In the genomic region with DNA sequence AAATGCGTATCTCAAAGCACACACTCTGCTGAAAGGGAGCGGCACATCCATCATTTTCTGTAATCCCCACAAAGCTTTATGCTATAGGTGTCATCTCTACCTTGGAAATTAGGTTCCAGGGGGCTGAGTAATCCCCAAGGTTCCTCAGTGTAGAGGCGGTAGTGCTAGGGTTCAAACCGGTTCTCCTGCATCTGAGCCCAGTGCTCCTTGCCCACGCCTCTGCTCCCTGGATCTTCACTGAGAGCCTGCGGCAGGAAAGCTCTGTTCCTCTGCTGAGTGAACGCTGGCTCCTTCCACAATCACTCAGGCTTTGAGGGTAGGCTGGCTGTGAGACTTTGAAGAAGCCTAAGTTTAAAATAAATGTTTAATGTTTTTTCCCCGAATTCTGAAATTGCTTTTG, we compare ENCODE assay signal across 16 cellular contexts. TPM values are rescaled to one million over a fixed set of nuclear protein-coding genes. Genes with fewer than 3 reads are reported as not detected.
DNase-seq lines count a peak whose midpoint lies in the region; ATAC-seq and TF ChIP-seq lines count a peak whose summit lies in the region.
"Had no signal": no experiment of that assay in that cellular context is flagged by ENCODE, and none has a peak within 500 bp of the region (broad histone marks: within the 10 kb centered on the region; RNA-seq: fewer than 3 reads in every experiment).

No MANE protein-coding gene starts in this region.

- H3K18ac ChIP-seq in mesenchymal stem cell (ENCODE audit: low read depth in 1 of 2, low read length in 2 of 2) = no peak overlapping the region

- H2BK120ac ChIP-seq in mesenchymal stem cell (ENCODE audit: low read depth, low read length) = no peak overlapping the region

- H3K27me3 Mint-ChIP-seq in WTC11 (ENCODE audit: low read depth) (no peaks in the 10 kb centered on the region), mesothelial cell of epicardium (ENCODE audit: low read depth) (no peaks in the 10 kb centered on the region)
- peaks cover 23 to 24% of the 10 kb centered on the region in 2 donors for H3K27me3 Mint-ChIP-seq in natural killer cell treated with Interleukin-12 subunit alpha and Interleukin-12 subunit beta and Interleukin-15 and Interleukin-18, amount 100 ng/mL, for 72 hours

- H3K23ac ChIP-seq in mesenchymal stem cell (ENCODE audit: low read length in 2 of 2) = no peak overlapping the region

- no peak overlapping the region for H2BK15ac ChIP-seq in mesenchymal stem cell (ENCODE audit: low read depth, poor library complexity, severe bottlenecking)

- 53 to 75% methylated on average over 8 of the region's 8 CpGs for WGBS in esophagus, 2 donors
- 77% methylated on average over 8 of the region's 8 CpGs for WGBS in mesenchymal stem cell

- H3K27ac Mint-ChIP-seq in WTC11 = peak overlapping the region; percentile 83
- H3K27ac Mint-ChIP-seq in mesothelial cell of epicardium = peak overlapping the region; percentile 83
- H3K27ac Mint-ChIP-seq in natural killer cell treated with Interleukin-12 subunit alpha and Interleukin-12 subunit beta and Interleukin-15 and Interleukin-18, amount 100 ng/mL, for 72 hours = no peak overlapping the region

- CTCF ChIA-PET in WTC11 (lab: Charles Lee) = interaction anchor here (0.7 to 1.3 kb wide), 5 partner anchors 17 to 180 kb away, joined by 3 to 7 read pairs (median 4); no protein-coding TSS in a partner anchor

- ATAC-seq in WTC11 (no peak), HG03432 (IDR thresholded peaks at IDR 0.05; ENCODE audit: unreplicated experiment) (no peak), HG02973 (IDR thresholded peaks at IDR 0.05; ENCODE audit: unreplicated experiment) (no peak)
- no peak for ATAC-seq in natural killer cell treated with Interleukin-12 subunit alpha and Interleukin-12 subunit beta and Interleukin-15 and Interleukin-18, amount 100 ng/mL, for 72 hours

- POLR2A ChIA-PET in WTC11 (lab: Charles Lee) = interaction anchor here (0.5 kb wide), 1 partner anchor 132 kb away, joined by 4 read pairs; no protein-coding TSS in a partner anchor

- H3K4me2 ChIP-seq in mesenchymal stem cell (ENCODE audit: low read length, poor library complexity, severe bottlenecking) = no peak overlapping the region

- H2AK5ac ChIP-seq in mesenchymal stem cell (ENCODE audit: low read length, severe bottlenecking) = no peak overlapping the region

- no peak overlapping the region for H4K91ac ChIP-seq in mesenchymal stem cell (ENCODE audit: low read length)

- H3K9me3 Mint-ChIP-seq in WTC11 = peaks cover 10% of the 10 kb centered on the region
- peaks cover 9% of the 10 kb centered on the region for H3K9me3 Mint-ChIP-seq in mesothelial cell of epicardium
- H3K9me3 Mint-ChIP-seq in natural killer cell treated with Interleukin-12 subunit alpha and Interleukin-12 subunit beta and Interleukin-15 and Interleukin-18, amount 100 ng/mL, for 72 hours = no peaks in the 10 kb centered on the region

- H3K27ac ChIP-seq in esophagus (ENCODE audit: low read depth in 2 of 2, low read length in 1 of 2) = peak overlapping the region; percentile 88 to 89
- no peak overlapping the region for H3K27ac ChIP-seq in mesenchymal stem cell (ENCODE audit: low read length, poor library complexity, severe bottlenecking)

- TF ChIP-seq CTCF in WTC11 (IDR thresholded peaks at IDR 0.05) (no peak), mesothelial cell of epicardium (IDR thresholded peaks at IDR 0.05; ENCODE audit: unreplicated experiment) (no peak)

- H3K79me1 ChIP-seq in mesenchymal stem cell (replicated peaks; ENCODE audit: low read length, poor library complexity, severe bottlenecking) = no peaks in the 10 kb centered on the region

- H3K4me1 ChIP-seq in esophagus (ENCODE audit: control insufficient read depth in 2 of 2, insufficient read depth in 2 of 2, low read length in 1 of 2) (peaks cover 4 to 14% of the 10 kb centered on the region in 2 donors), mesenchymal stem cell (ENCODE audit: control insufficient read depth, insufficient read depth, low read depth, low read length) (peaks cover 2% of the 10 kb centered on the region)

- H3K4me3 Mint-ChIP-seq in WTC11 = no peak overlapping the region
- no peak overlapping the region for H3K4me3 Mint-ChIP-seq in mesothelial cell of epicardium
- no peak overlapping the region for H3K4me3 Mint-ChIP-seq in natural killer cell treated with Interleukin-12 subunit alpha and Interleukin-12 subunit beta and Interleukin-15 and Interleukin-18, amount 100 ng/mL, for 72 hours

- no peak overlapping the region for H3K4ac ChIP-seq in mesenchymal stem cell (ENCODE audit: low read depth in 1 of 2, low read length in 2 of 2)

- H3K9me3 ChIP-seq in esophagus (ENCODE audit: control insufficient read depth in 2 of 2, insufficient read depth in 1 of 2, low read depth in 1 of 2, low read length in 1 of 2) (no peaks in the 10 kb centered on the region), mesenchymal stem cell (ENCODE audit: control insufficient read depth, low read length) (no peaks in the 10 kb centered on the region)

- DNase-seq in WTC11 (ENCODE audit: low spot score) (no peak), mesothelial cell of epicardium (ENCODE audit: low spot score in 2 of 2, unreplicated experiment in 2 of 2) (no peak), mesenchymal stem cell (no peak)
- no peak for DNase-seq in natural killer cell treated with Interleukin-12 subunit alpha and Interleukin-12 subunit beta and Interleukin-15 and Interleukin-18, amount 100 ng/mL, for 72 hours (ENCODE audit: low spot score)
- DNase-seq: H7; IMR-90; Karpas-422; MM.1S; NCI-H1105; NCI-H1694 treated with DMSO at 0.1 percent for 48 hours; NCI-H526 treated with DMSO at 0.1 percent for 48 hours; NK-92 treated with Interleukin-12 subunit alpha and Interleukin-12 subunit beta, amount 100 ng/mL, for 24 hours had no signal

- no peak overlapping the region for H2BK5ac ChIP-seq in mesenchymal stem cell (ENCODE audit: low read depth, low read length, poor library complexity, severe bottlenecking)

- no peak overlapping the region for H2AFZ ChIP-seq in mesenchymal stem cell (ENCODE audit: low read depth, low read length)

- H3K9ac ChIP-seq in mesenchymal stem cell (ENCODE audit: low read length) = no peak overlapping the region

- H3K4me1 Mint-ChIP-seq in WTC11 (peaks cover 73% of the 10 kb centered on the region), mesothelial cell of epicardium (peaks cover 41% of the 10 kb centered on the region)
- no peaks in the 10 kb centered on the region for H3K4me1 Mint-ChIP-seq in natural killer cell treated with Interleukin-12 subunit alpha and Interleukin-12 subunit beta and Interleukin-15 and Interleukin-18, amount 100 ng/mL, for 72 hours (ENCODE audit: low read depth in 2 of 2)

- no peaks in the 10 kb centered on the region for H3K27me3 ChIP-seq in esophagus (ENCODE audit: control insufficient read depth in 1 of 2, insufficient read depth in 2 of 2, low read length in 2 of 2)
- peaks cover 0 to 15% of the 10 kb centered on the region in 2 experiments for H3K27me3 ChIP-seq in mesenchymal stem cell (ENCODE audit: control insufficient read depth in 1 of 2, insufficient read depth in 1 of 2, low read length in 2 of 2)

- H3K36me3 Mint-ChIP-seq in WTC11 (peaks cover 26% of the 10 kb centered on the region), mesothelial cell of epicardium (peaks cover 11% of the 10 kb centered on the region)
- H3K36me3 Mint-ChIP-seq in natural killer cell treated with Interleukin-12 subunit alpha and Interleukin-12 subunit beta and Interleukin-15 and Interleukin-18, amount 100 ng/mL, for 72 hours = no peaks in the 10 kb centered on the region

- H3K36me3 ChIP-seq in esophagus (ENCODE audit: control insufficient read depth in 2 of 2, insufficient read depth in 2 of 2, low read length in 1 of 2) = no peaks in the 10 kb centered on the region
- H3K36me3 ChIP-seq in mesenchymal stem cell (ENCODE audit: control insufficient read depth in 1 of 2, insufficient read depth in 2 of 2, low read depth in 1 of 2, low read length in 2 of 2) = peaks cover 0 to 27% of the 10 kb centered on the region in 2 experiments

- H3K4me3 ChIP-seq in esophagus (ENCODE audit: low read depth in 1 of 2, low read length in 2 of 2) (no peak overlapping the region), mesenchymal stem cell (ENCODE audit: insufficient read depth in 1 of 2, low read depth in 1 of 2, low read length in 2 of 2) (no peak overlapping the region)

- H2BK12ac ChIP-seq in mesenchymal stem cell (ENCODE audit: low read length in 2 of 2) = no peak overlapping the region

- H4K8ac ChIP-seq in mesenchymal stem cell (ENCODE audit: low read length) = no peak overlapping the region

- H3K14ac ChIP-seq in mesenchymal stem cell (ENCODE audit: low read length in 2 of 2) = no peak overlapping the region

TF ChIP-seq in WTC11, 78 proteins besides CTCF, POLR2A, EP300 and RAD21 (continues in another document):
- TF ChIP-seq JAZF1 (CRISPR knock-in tag; IDR thresholded peaks at IDR 0.05) (no peak), SP1 (CRISPR knock-in tag; conservative IDR thresholded peaks at IDR 0.05) (no peak), ZNF671 (CRISPR knock-in tag; IDR thresholded peaks at IDR 0.05) (no peak)
- TF ChIP-seq, protein P1, sequence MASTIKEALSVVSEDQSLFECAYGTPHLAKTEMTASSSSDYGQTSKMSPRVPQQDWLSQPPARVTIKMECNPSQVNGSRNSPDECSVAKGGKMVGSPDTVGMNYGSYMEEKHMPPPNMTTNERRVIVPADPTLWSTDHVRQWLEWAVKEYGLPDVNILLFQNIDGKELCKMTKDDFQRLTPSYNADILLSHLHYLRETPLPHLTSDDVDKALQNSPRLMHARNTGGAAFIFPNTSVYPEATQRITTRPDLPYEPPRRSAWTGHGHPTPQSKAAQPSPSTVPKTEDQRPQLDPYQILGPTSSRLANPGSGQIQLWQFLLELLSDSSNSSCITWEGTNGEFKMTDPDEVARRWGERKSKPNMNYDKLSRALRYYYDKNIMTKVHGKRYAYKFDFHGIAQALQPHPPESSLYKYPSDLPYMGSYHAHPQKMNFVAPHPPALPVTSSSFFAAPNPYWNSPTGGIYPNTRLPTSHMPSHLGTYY (CRISPR knock-in tag; IDR thresholded peaks at IDR 0.05) = no peak

RNA-seq across cellular contexts. Expression of a gene that starts 24.9 kb away (rescaled TPM):
- 33.6 to 38.2 TPM (median 33.8 TPM) in 3 replicates for total RNA-seq in WTC11 (2021)
- polyA plus RNA-seq in esophagus = 10 to 100 TPM; 12.5 to 15.4 TPM
- 24.3 to 25.0 TPM (median 24.5 TPM) in 3 replicates for total RNA-seq in mesothelial cell of epicardium
- under 1 TPM; 0.11 to 0.14 TPM for total RNA-seq in natural killer cell treated with Interleukin-12 subunit alpha and Interleukin-12 subunit beta and Interleukin-15 and Interleukin-18, amount 100 ng/mL, for 72 hours
- polyA plus RNA-seq in mesenchymal stem cell (2013, experiment 1 of 2) = 0.03 TPM
- 0.03 TPM for polyA plus RNA-seq in mesenchymal stem cell (2013, experiment 2 of 2)
- total RNA-seq: OCI-LY7 had no signal

Comparison
In these comparisons a context has a peak if more than half of its experiments do, and no peak if none do; other contexts are left out.
1. H3K27ac Mint-ChIP-seq: peak in WTC11 (single experiment) and mesothelial cell of epicardium (single experiment); none in natural killer cell treated with Interleukin-12 subunit alpha and Interleukin-12 subunit beta and Interleukin-15 and Interleukin-18, amount 100 ng/mL, for 72 hours (0 of 2).
2. RNA of a gene that starts 24.9 kb away (total RNA-seq): 33.6 to 38.2 TPM in WTC11 and 24.3 to 25.0 TPM in mesothelial cell of epicardium; 0.11 to 0.14 TPM in natural killer cell treated with Interleukin-12 subunit alpha and Interleukin-12 subunit beta and Interleukin-15 and Interleukin-18, amount 100 ng/mL, for 72 hours; every median in the first group is over 10 times any median in the second.